11 cellular contexts compared by ENCODE assay signal in the genomic region with DNA sequence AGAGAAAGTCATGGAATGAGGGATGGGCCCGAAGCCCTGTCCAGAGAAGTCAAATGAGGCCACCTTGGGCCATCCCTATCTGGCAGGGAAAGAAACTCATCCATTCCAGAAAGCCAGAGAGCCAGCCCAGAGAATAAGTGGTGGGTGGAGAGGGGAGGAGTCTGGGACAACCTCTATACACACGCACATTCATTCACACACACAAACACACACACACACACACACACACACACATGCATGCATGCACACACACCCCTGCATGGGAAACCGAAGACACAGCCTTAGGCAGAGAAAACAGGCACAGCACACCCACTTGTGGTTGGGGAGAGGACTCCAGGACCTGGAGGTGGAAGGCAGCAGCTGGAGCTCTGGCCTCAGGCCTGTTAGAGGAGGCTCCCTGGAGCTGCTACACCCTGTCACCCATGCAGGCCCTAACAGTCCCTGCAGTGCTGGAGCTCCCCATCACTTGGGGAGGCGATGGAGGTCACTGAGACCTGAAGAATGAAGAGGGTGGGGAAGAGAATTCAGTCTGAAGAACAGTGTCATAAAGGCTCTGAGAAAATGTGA. TPM values are rescaled to one million over a fixed set of nuclear protein-coding genes. Genes with fewer than 3 reads are reported as not detected.
DNase-seq lines count a peak whose midpoint lies in the region; ATAC-seq, FAIRE-seq and TF ChIP-seq lines count a peak whose summit lies in the region.
"Had no signal": no experiment of that assay in that cellular context is flagged by ENCODE, and none has a peak within 500 bp of the region (broad histone marks: within the 10 kb centered on the region; RNA-seq: fewer than 3 reads in every experiment).

No MANE protein-coding gene starts in this region.

- TF ChIP-seq CTCF in MCF 10A (IDR thresholded peaks at IDR 0.05; ENCODE audit: unreplicated experiment): no peak
- peak in 1 of 3 donors; percentile 14 for TF ChIP-seq CTCF in breast epithelium (IDR thresholded peaks at IDR 0.05)
- TF ChIP-seq CTCF in bronchial epithelial cell (IDR thresholded peaks at IDR 0.05; ENCODE audit: insufficient read depth, low read length, severe bottlenecking): peak; percentile 41

- H3K4me1 ChIP-seq in breast epithelium (no peaks in the 10 kb centered on the region), aorta (ENCODE audit: control insufficient read depth in 1 of 2, insufficient read depth in 2 of 2, low read length in 2 of 2) (no peaks in the 10 kb centered on the region)
- no peaks in the 10 kb centered on the region for H3K4me1 ChIP-seq in CD8-positive, alpha-beta memory T cell (ENCODE audit: insufficient read depth, low read length)

- H3K9me3 ChIP-seq in breast epithelium (no peaks in the 10 kb centered on the region), aorta (ENCODE audit: control insufficient read depth, low read length) (no peaks in the 10 kb centered on the region)
- no peaks in the 10 kb centered on the region for H3K9me3 ChIP-seq in CD8-positive, alpha-beta memory T cell (ENCODE audit: low read length)

- H3K4me3 Mint-ChIP-seq in MCF 10A (ENCODE audit: unreplicated experiment): no peak overlapping the region
- no peak overlapping the region for H3K4me3 Mint-ChIP-seq in CD8-positive, alpha-beta memory T cell
- H3K4me3 Mint-ChIP-seq: CD14-positive monocyte had no signal

- POLR2A ChIA-PET in MCF 10A (lab: Yijun Ruan, JAX): interaction anchor here (0.6 to 19.5 kb wide), 6 partner anchors 10 to 113 kb away, joined by 3 to 364 read pairs (median 4); a partner anchor contains a TSS
- POLR2A ChIA-PET in CD8-positive, alpha-beta memory T cell (lab: Charles Lee): no interaction called here

- CTCF ChIA-PET in MCF 10A (lab: Yijun Ruan, JAX): interaction anchor here (0.6 to 6.3 kb wide), 9 partner anchors 16 to 176 kb away, joined by 3 to 51 read pairs (median 4); no protein-coding TSS in a partner anchor
- CTCF ChIA-PET in CD8-positive, alpha-beta memory T cell (lab: Charles Lee): interaction anchor here (1.4 kb wide), 1 partner anchor 15 kb away, joined by 4 read pairs; no protein-coding TSS in a partner anchor

- H3K4me3 ChIP-seq in breast epithelium (no peak overlapping the region), bronchial epithelial cell (ENCODE audit: low read depth, low read length) (no peak overlapping the region), aorta (ENCODE audit: low read length in 2 of 2) (no peak overlapping the region)
- no peak overlapping the region for H3K4me3 ChIP-seq in CD8-positive, alpha-beta memory T cell (ENCODE audit: low read length)

- H3K27me3 ChIP-seq in breast epithelium: no peaks in the 10 kb centered on the region
- H3K27me3 ChIP-seq in bronchial epithelial cell (ENCODE audit: control insufficient read depth, insufficient read depth, low read length): no peaks in the 10 kb centered on the region
- H3K27me3 ChIP-seq in aorta (ENCODE audit: control insufficient read depth in 1 of 2, insufficient read depth in 2 of 2, low read length in 1 of 2): no peaks in the 10 kb centered on the region
- H3K27me3 ChIP-seq in CD8-positive, alpha-beta memory T cell (ENCODE audit: insufficient read depth, low read length, poor library complexity, severe bottlenecking): no peaks in the 10 kb centered on the region

- peak; percentile 54 for DNase-seq in MCF 10A (ENCODE audit: unreplicated experiment)
- DNase-seq in breast epithelium (ENCODE audit: low spot score in 2 of 2): no peak
- peak; percentile 53 for DNase-seq in bronchial epithelial cell (ENCODE audit: low read depth)
- peak; percentile 27 for DNase-seq in left kidney (ENCODE audit: low read depth, low spot score)
- DNase-seq in aorta: no peak
- DNase-seq in CD8-positive, alpha-beta memory T cell: no peak
- no peak for DNase-seq in NCI-H524 treated with DMSO at 0.1 percent for 48 hours (lab: John Stamatoyannopoulos, UW)
- DNase-seq: activated CD4-positive, CD25-positive, alpha-beta regulatory T cell; NCI-H2029 treated with DMSO at 0.1 percent for 48 hours had no signal

- WGBS in aorta, 2 donors: 24 to 29% methylated on average over 4 of the region's 4 CpGs

- H3K36me3 Mint-ChIP-seq in MCF 10A (ENCODE audit: insufficient read depth, unreplicated experiment): peaks cover 74% of the 10 kb centered on the region
- peaks cover 0 to 4% (median 0%) of the 10 kb centered on the region in 3 donors for H3K36me3 Mint-ChIP-seq in CD8-positive, alpha-beta memory T cell

- peaks cover 6% of the 10 kb centered on the region for H3K9me3 Mint-ChIP-seq in MCF 10A (ENCODE audit: unreplicated experiment)
- H3K9me3 Mint-ChIP-seq in CD8-positive, alpha-beta memory T cell: no peaks in the 10 kb centered on the region

- H3K27me3 Mint-ChIP-seq in MCF 10A (ENCODE audit: insufficient read depth, unreplicated experiment): no peaks in the 10 kb centered on the region
- H3K27me3 Mint-ChIP-seq in CD8-positive, alpha-beta memory T cell: peaks cover 0 to 2% of the 10 kb centered on the region in 2 donors

- H3K4me1 Mint-ChIP-seq in MCF 10A (ENCODE audit: insufficient read depth, unreplicated experiment): peaks cover 24% of the 10 kb centered on the region
- H3K4me1 Mint-ChIP-seq in CD8-positive, alpha-beta memory T cell: no peaks in the 10 kb centered on the region

- H3K27ac ChIP-seq in breast epithelium (peak overlapping the region in 1 of 2 donors; percentile 38), aorta (ENCODE audit: low read depth in 1 of 2, low read length in 2 of 2) (no peak overlapping the region)
- no peak overlapping the region for H3K27ac ChIP-seq in CD8-positive, alpha-beta memory T cell (ENCODE audit: low read depth, low read length)

- H3K36me3 ChIP-seq in breast epithelium: no peaks in the 10 kb centered on the region
- H3K36me3 ChIP-seq in bronchial epithelial cell (ENCODE audit: control insufficient read depth, insufficient read depth, low read length): peaks cover 8% of the 10 kb centered on the region
- peaks cover 0 to 1% of the 10 kb centered on the region in 2 donors for H3K36me3 ChIP-seq in aorta (ENCODE audit: control insufficient read depth in 1 of 2, insufficient read depth in 2 of 2, low read length in 1 of 2)
- no peaks in the 10 kb centered on the region for H3K36me3 ChIP-seq in CD8-positive, alpha-beta memory T cell (ENCODE audit: insufficient read depth, low read length)

- peak overlapping the region; percentile 76 for H3K27ac Mint-ChIP-seq in MCF 10A (ENCODE audit: low read depth, unreplicated experiment)
- no peak overlapping the region for H3K27ac Mint-ChIP-seq in CD8-positive, alpha-beta memory T cell

- FAIRE-seq in bronchial epithelial cell (lab: Jason Lieb, UNC): peak; percentile 75

- TF ChIP-seq POLR2A in breast epithelium (IDR thresholded peaks at IDR 0.05): no peak

- ATAC-seq in aorta (ENCODE audit: low FRiP score) (peak; percentile 62), HG02610 (IDR thresholded peaks at IDR 0.05; ENCODE audit: unreplicated experiment) (no peak)

- no TSS peak for BruUV-seq in MCF 10A (replicated peaks; lab: Mats Ljungman, UMichigan)

- intact Hi-C loops in MCF 10A (cut with micrococcal nuclease): no loop called here
- intact Hi-C loops in breast epithelium (cut with DNase I; ENCODE audit: low total_unique reads): no loop called here
- intact Hi-C loops in aorta (cut with DNase I): no loop called here

RNA-seq across cellular contexts. Expression of a gene that starts 38.0 kb away (rescaled TPM):
- total RNA-seq in MCF 10A (2022) (623 and 892 TPM in 2 replicates), breast epithelium (100 to 1,000 TPM in 1 of 3 donors, 10 to 100 TPM in 2; 40.4 to 145 (median 45.2) TPM), bronchial epithelial cell (211 and 218 TPM in 2 replicates), aorta (100 to 1,000 TPM; 322 to 335 TPM)
- 10 to 100 TPM; 83.3 to 92.4 TPM for polyA plus RNA-seq in aorta
- total RNA-seq in CD8-positive, alpha-beta memory T cell: 1 to 10 TPM; 8.8 to 9.2 TPM
- 4.9 TPM for polyA plus RNA-seq in CD8-positive, alpha-beta memory T cell

Comparison
In these comparisons a context has a peak if more than half of its experiments do, and no peak if none do; other contexts are left out.
1. DNase-seq: peak in MCF 10A (single experiment), bronchial epithelial cell (single experiment) and left kidney (single experiment); none in breast epithelium (0 of 2), aorta (0 of 2), CD8-positive, alpha-beta memory T cell (0 of 5) and NCI-H524 treated with DMSO at 0.1 percent for 48 hours (single experiment).
2. RNA of a gene that starts 38.0 kb away (total RNA-seq): 623 to 892 TPM in MCF 10A, 322 to 335 TPM in aorta, 211 to 218 TPM in bronchial epithelial cell and 40.4 to 145 TPM in breast epithelium; 8.8 to 9.2 TPM in CD8-positive, alpha-beta memory T cell; every median in the first group is over 4 times any median in the second.